In the genomic region with DNA sequence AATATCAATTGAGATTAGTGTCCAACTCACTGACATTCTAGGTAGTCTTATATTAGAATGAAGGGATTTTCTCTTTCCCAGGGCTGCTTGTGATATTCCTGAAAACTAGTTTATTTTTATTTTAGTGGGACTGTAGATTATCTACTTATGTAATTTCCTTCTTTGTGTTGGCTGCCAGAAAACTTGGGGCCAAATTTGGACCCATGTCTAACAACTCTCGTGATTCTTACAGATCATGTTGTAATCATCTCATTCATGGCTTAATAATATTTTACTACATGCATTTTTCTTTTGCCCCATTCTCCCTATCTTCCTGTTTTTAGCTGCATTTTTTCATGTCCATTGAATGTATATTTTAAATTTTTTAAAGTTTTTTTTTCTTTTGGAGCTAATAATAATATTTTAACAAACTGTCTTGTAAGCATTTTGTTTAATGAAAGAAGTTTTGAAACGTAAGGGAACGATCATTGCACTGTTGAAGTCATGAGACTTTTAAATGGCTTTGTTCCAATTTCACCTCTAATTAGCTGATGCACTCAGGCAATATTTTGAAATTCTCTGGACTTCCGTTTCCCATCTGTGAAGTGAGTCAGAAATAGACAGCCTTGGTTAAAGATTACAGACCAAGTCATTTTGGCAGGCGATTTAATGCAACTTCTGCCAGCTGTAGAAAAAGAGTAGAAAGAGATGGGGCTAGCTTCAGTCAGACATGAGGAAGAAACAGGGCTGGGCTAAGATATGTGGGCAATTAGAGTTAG, we compare ENCODE assay signal across 8 cellular contexts. TPM values are rescaled to one million over a fixed set of nuclear protein-coding genes. Genes with fewer than 3 reads are reported as not detected.
DNase-seq lines count a peak whose midpoint lies in the region; ATAC-seq and TF ChIP-seq lines count a peak whose summit lies in the region.

No MANE protein-coding gene starts in this region.

- H3K4me3 Mint-ChIP-seq in nephron: no peak overlapping the region
- no peak overlapping the region for H3K4me3 Mint-ChIP-seq in activated CD8-positive, alpha-beta T cell treated with anti-CD3 and anti-CD28 coated beads, Interleukin-2, amount 10 ng/mL, durations not matched to agents 7 days and 5 days

- no peak for TF ChIP-seq CTCF in nephron (IDR thresholded peaks at IDR 0.05; ENCODE audit: unreplicated experiment in 3 of 3)

- peaks cover 23% of the 10 kb centered on the region for H3K9me3 Mint-ChIP-seq in nephron
- no peaks in the 10 kb centered on the region for H3K9me3 Mint-ChIP-seq in activated CD8-positive, alpha-beta T cell treated with anti-CD3 and anti-CD28 coated beads, Interleukin-2, amount 10 ng/mL, durations not matched to agents 7 days and 5 days (ENCODE audit: insufficient read depth)

- DNase-seq in adipocyte (ENCODE audit: low read depth) (peak; percentile 93), NAMALWA (ENCODE audit: low spot score) (no peak), NCI-H345 treated with DMSO at 0.1 percent for 48 hours (lab: John Stamatoyannopoulos, UW; ENCODE audit: unreplicated experiment) (no peak)
- DNase-seq in stimulated activated CD4-positive, alpha-beta T cell treated with anti-CD3 and anti-CD28 coated beads, Interleukin-4, amount 100 ng/mL, for 24 hours: no peak
- no peak for DNase-seq in activated CD8-positive, alpha-beta T cell treated with anti-CD3 and anti-CD28 coated beads, Interleukin-2, amount 10 ng/mL, durations not matched to agents 7 days and 5 days

- CTCF ChIA-PET in activated CD8-positive, alpha-beta T cell treated with anti-CD3 and anti-CD28 coated beads, Interleukin-2, amount 10 ng/mL, durations not matched to agents 7 days and 5 days (lab: Charles Lee): no interaction called here

- H3K27me3 Mint-ChIP-seq in nephron (ENCODE audit: low read depth): no peaks in the 10 kb centered on the region
- no peaks in the 10 kb centered on the region for H3K27me3 Mint-ChIP-seq in activated CD8-positive, alpha-beta T cell treated with anti-CD3 and anti-CD28 coated beads, Interleukin-2, amount 10 ng/mL, durations not matched to agents 7 days and 5 days (ENCODE audit: low read depth)

- H3K27me3 ChIP-seq in adipocyte (replicated peaks; ENCODE audit: control insufficient read depth, insufficient read depth, low read length): no peaks in the 10 kb centered on the region

- ATAC-seq in GM18909 (IDR thresholded peaks at IDR 0.05; ENCODE audit: poor library complexity, unreplicated experiment) (peak; percentile 99), HG03159 (IDR thresholded peaks at IDR 0.05; ENCODE audit: unreplicated experiment) (peak; percentile 93)
- ATAC-seq in activated CD8-positive, alpha-beta T cell treated with anti-CD3 and anti-CD28 coated beads, Interleukin-2, amount 10 ng/mL, durations not matched to agents 7 days and 5 days: no peak

- H3K9ac ChIP-seq in adipocyte (ENCODE audit: low read length): no peak overlapping the region

- H3K4me1 ChIP-seq in adipocyte (ENCODE audit: control insufficient read depth, insufficient read depth, low read length): peaks cover 10% of the 10 kb centered on the region

- peaks cover 6% of the 10 kb centered on the region for H3K4me1 Mint-ChIP-seq in nephron
- no peaks in the 10 kb centered on the region for H3K4me1 Mint-ChIP-seq in activated CD8-positive, alpha-beta T cell treated with anti-CD3 and anti-CD28 coated beads, Interleukin-2, amount 10 ng/mL, durations not matched to agents 7 days and 5 days (ENCODE audit: low read depth)

- no peaks in the 10 kb centered on the region for H3K36me3 ChIP-seq in adipocyte (ENCODE audit: control insufficient read depth, insufficient read depth, low read length, severe bottlenecking)

- H3K4me3 ChIP-seq in adipocyte (ENCODE audit: low read length): no peak overlapping the region

- peak overlapping the region; percentile 24 to 85 (median 62) for H3K27ac Mint-ChIP-seq in nephron
- H3K27ac Mint-ChIP-seq in activated CD8-positive, alpha-beta T cell treated with anti-CD3 and anti-CD28 coated beads, Interleukin-2, amount 10 ng/mL, durations not matched to agents 7 days and 5 days: no peak overlapping the region

- POLR2A ChIA-PET in activated CD8-positive, alpha-beta T cell treated with anti-CD3 and anti-CD28 coated beads, Interleukin-2, amount 10 ng/mL, durations not matched to agents 7 days and 5 days (lab: Charles Lee): no interaction called here

- peaks cover 7% of the 10 kb centered on the region for H3K9me3 ChIP-seq in adipocyte (ENCODE audit: control insufficient read depth, low read length)

- H3K36me3 Mint-ChIP-seq in nephron (ENCODE audit: low read depth): peaks cover 4% of the 10 kb centered on the region
- H3K36me3 Mint-ChIP-seq in activated CD8-positive, alpha-beta T cell treated with anti-CD3 and anti-CD28 coated beads, Interleukin-2, amount 10 ng/mL, durations not matched to agents 7 days and 5 days (ENCODE audit: low read depth): no peaks in the 10 kb centered on the region

RNA-seq across cellular contexts. Expression of gene TDO2, which starts 14.3 kb away (rescaled TPM):
- total RNA-seq in activated CD8-positive, alpha-beta T cell treated with anti-CD3 and anti-CD28 coated beads, Interleukin-2, amount 10 ng/mL, durations not matched to agents 7 days and 5 days: not detected

RNA-seq across cellular contexts. Expression of gene ASIC5, which starts 23.1 kb away (rescaled TPM):
- total RNA-seq in activated CD8-positive, alpha-beta T cell treated with anti-CD3 and anti-CD28 coated beads, Interleukin-2, amount 10 ng/mL, durations not matched to agents 7 days and 5 days: not detected
